In genomic region chr6:27541212-27541931, GRCh38 we compare ENCODE assay signal across 15 cellular contexts.
DNase-seq lines count a peak whose midpoint lies in the region; ATAC-seq, FAIRE-seq and TF ChIP-seq lines count a peak whose summit lies in the region.
"Had no signal": no experiment of that assay in that cellular context is flagged by ENCODE, and none has a peak within 500 bp of the region (broad histone marks: within the 10 kb centered on the region; RNA-seq: fewer than 3 reads in every experiment).

No MANE protein-coding gene starts in this region.

- peaks cover 20% of the 10 kb centered on the region for H3F3A ChIP-seq in GM23248 (ENCODE audit: insufficient read depth)

- H3K27ac ChIP-seq in GM23248 = no peak overlapping the region
- H3K27ac ChIP-seq: gastrocnemius medialis, Peyer's patch had no signal

- DNase-seq in Calu3 = peak; percentile 61
- DNase-seq in H54 (ENCODE audit: insufficient read length, low spot score) = no peak
- peak; percentile 7 for DNase-seq in NCI-H774 (lab: John Stamatoyannopoulos, UW)
- DNase-seq in epithelial cell of esophagus (ENCODE audit: low read depth) = peak; percentile 48
- DNase-seq in pons (ENCODE audit: low spot score) = no peak
- no peak for DNase-seq in GM23248
- DNase-seq: cortex of kidney; gastrocnemius medialis; nucleus accumbens; Peyer's patch; stimulated activated CD4-positive, alpha-beta T cell treated with anti-CD3 and anti-CD28 coated beads, Interleukin-12 subunit alpha, Interleukin-12 subunit beta, amount 100 ng/mL, for 4 hours had no signal

- H3K36me3 Mint-ChIP-seq in Calu3 (ENCODE audit: insufficient read depth, unreplicated experiment) = peaks cover 23% of the 10 kb centered on the region

- peak; percentile 89 for FAIRE-seq in H54 (lab: Jason Lieb, UNC)
- FAIRE-seq: D721Med, HTR-8/SVneo had no signal

- no peak overlapping the region for H3K4me3 Mint-ChIP-seq in Calu3 (ENCODE audit: low read depth, unreplicated experiment)

- no peaks in the 10 kb centered on the region for H3K4me1 ChIP-seq in GM23248 (ENCODE audit: insufficient read depth)
- H3K4me1 ChIP-seq: gastrocnemius medialis had no signal

- H3K27ac Mint-ChIP-seq in Calu3 (ENCODE audit: unreplicated experiment) = peak overlapping the region; percentile 66
- H3K27ac Mint-ChIP-seq: activated naive CD4-positive, alpha-beta T cell treated with anti-CD3 and anti-CD28 coated beads, Interleukin-2, amount 50 U/mL, for 72 hours had no signal

- no peak overlapping the region for H3K9ac ChIP-seq in GM23248

- 32 to 36% methylated on average over 15 of the region's 15 CpGs for WGBS in GM23248 (ENCODE audit: low coverage in 1 of 2, low lambda C conversion rate in 2 of 2, missing lambda C conversion rate in 2 of 2), 2 experiments

- H4K20me1 ChIP-seq in GM23248 (ENCODE audit: insufficient read depth) = no peaks in the 10 kb centered on the region

- H3K27me3 ChIP-seq in GM23248 (replicated peaks; ENCODE audit: insufficient read depth) = 0 out of 2 replicates have a peak, but pooled peaks cover 8% of the 10 kb centered on the region

- intact Hi-C loops in Calu3 (cut with micrococcal nuclease; ENCODE audit: unreplicated experiment) = no loop called here

- peaks cover 16% of the 10 kb centered on the region for H3K4me1 Mint-ChIP-seq in Calu3 (ENCODE audit: low read depth, unreplicated experiment)

- no peaks in the 10 kb centered on the region for H3K9me2 ChIP-seq in GM23248 (ENCODE audit: insufficient read depth)

- H3K9me3 ChIP-seq in GM23248 (ENCODE audit: low read depth) = no peaks in the 10 kb centered on the region
- H3K9me3 ChIP-seq: gastrocnemius medialis had no signal

- no peak for ATAC-seq in HG03135 (IDR thresholded peaks at IDR 0.05; ENCODE audit: unreplicated experiment)
- ATAC-seq: activated naive CD4-positive, alpha-beta T cell treated with anti-CD3 and anti-CD28 coated beads, Interleukin-2, amount 50 U/mL, for 72 hours; gastrocnemius medialis had no signal

- no peak for TF ChIP-seq POLR2A in H54 (IDR thresholded peaks at IDR 0.05; ENCODE audit: low read depth, low read length)

- no peak overlapping the region for H3K4me2 ChIP-seq in GM23248 (ENCODE audit: unreplicated experiment)

- no peak overlapping the region for H3K4me3 ChIP-seq in epithelial cell of esophagus (ENCODE audit: low read length)
- no peak overlapping the region for H3K4me3 ChIP-seq in GM23248
- H3K4me3 ChIP-seq: gastrocnemius medialis, Peyer's patch had no signal

- H2AFZ ChIP-seq in GM23248 = no peak overlapping the region

- H3K79me2 ChIP-seq in GM23248 (ENCODE audit: insufficient read depth) = no peaks in the 10 kb centered on the region

- TF ChIP-seq CTCF in Calu3 (IDR thresholded peaks at IDR 0.05; ENCODE audit: unreplicated experiment) (no peak), epithelial cell of esophagus (IDR thresholded peaks at IDR 0.05; ENCODE audit: insufficient read depth, low read depth, low read length, missing control alignments) (no peak)

- in situ Hi-C loops in GM23248 (cut with MboI) = no loop called here

- BruUV-seq in Calu3 (replicated peaks; lab: Mats Ljungman, UMichigan) = no TSS peak

- H3K9me3 Mint-ChIP-seq in Calu3 (ENCODE audit: low read depth, unreplicated experiment) = no peaks in the 10 kb centered on the region

- H3K27me3 Mint-ChIP-seq in Calu3 (ENCODE audit: unreplicated experiment) = no peaks in the 10 kb centered on the region

- CTCF ChIA-PET in Calu3 (lab: Charles Lee) = interaction anchor here (0.6 to 1.3 kb wide), 2 partner anchors 16 to 131 kb away, joined by 3 to 4 read pairs; no protein-coding TSS in a partner anchor

- H3K36me3 ChIP-seq in GM23248 (ENCODE audit: low read depth) = no peaks in the 10 kb centered on the region
- H3K36me3 ChIP-seq: gastrocnemius medialis, Peyer's patch had no signal

Comparison
In these comparisons a context has a peak if more than half of its experiments do, and no peak if none do; other contexts are left out.
1. DNase-seq: peak in Calu3 (single experiment), NCI-H774 (single experiment) and epithelial cell of esophagus (single experiment); none in H54 (single experiment), pons (single experiment) and GM23248 (single experiment).